In genomic region chr6:152566040-152566875, GRCh38 we compare ENCODE assay signal across 24 cellular contexts.
DNase-seq lines count a peak whose midpoint lies in the region; ATAC-seq, FAIRE-seq and TF ChIP-seq lines count a peak whose summit lies in the region.
"Had no signal": no experiment of that assay in that cellular context is flagged by ENCODE, and none has a peak within 500 bp of the region (broad histone marks: within the 10 kb centered on the region; RNA-seq: fewer than 3 reads in every experiment).

No MANE protein-coding gene starts in this region.

- H3K79me2 ChIP-seq in GM23248 (ENCODE audit: insufficient read depth) = no peaks in the 10 kb centered on the region
- no peaks in the 10 kb centered on the region for H3K79me2 ChIP-seq in SU-DHL-6 (ENCODE audit: insufficient read depth, low read length)

- H3K9me3 Mint-ChIP-seq in immature natural killer cell = no peaks in the 10 kb centered on the region

- H3K4me3 Mint-ChIP-seq in immature natural killer cell = peak overlapping the region in 4 of 5 donors; percentile 24 to 75 (median 64)

- H3K36me3 ChIP-seq in GM23248 (ENCODE audit: low read depth) (no peaks in the 10 kb centered on the region), SU-DHL-6 (ENCODE audit: low read length) (no peaks in the 10 kb centered on the region), brain microvascular endothelial cell (replicated peaks) (no peaks in the 10 kb centered on the region)
- H3K36me3 ChIP-seq: cardiac muscle cell, heart left ventricle, Peyer's patch had no signal

- no peak for TF ChIP-seq POLR2A in GM12891 (IDR thresholded peaks at IDR 0.05; ENCODE audit: low read depth, low read length)

- H3K4me1 Mint-ChIP-seq in immature natural killer cell = peaks cover 75 to 85% of the 10 kb centered on the region in 2 donors

- H3K9me2 ChIP-seq in GM23248 (ENCODE audit: insufficient read depth) = no peaks in the 10 kb centered on the region
- no peaks in the 10 kb centered on the region for H3K9me2 ChIP-seq in SU-DHL-6 (replicated peaks; ENCODE audit: insufficient read depth, low read length)

- no peak for FAIRE-seq in GM12891 (lab: Jason Lieb, UNC)
- FAIRE-seq: TTC549 had no signal

- intact Hi-C loops in sciatic nerve (cut with DNase I) = no loop called here

- H3K4me3 ChIP-seq in GM23248 (no peak overlapping the region), SU-DHL-6 (ENCODE audit: insufficient read depth, low read length, poor library complexity, severe bottlenecking) (no peak overlapping the region), brain microvascular endothelial cell (ENCODE audit: low read depth, low read length) (no peak overlapping the region)
- H3K4me3 ChIP-seq: cardiac muscle cell, heart left ventricle, Peyer's patch had no signal

- peak overlapping the region; percentile 38; the same call in 1 of the 2 replicates for H2AFZ ChIP-seq in GM23248
- peak overlapping the region; percentile 31 for H2AFZ ChIP-seq in SU-DHL-6 (ENCODE audit: low read depth, low read length, severe bottlenecking)

- peaks cover 0 to 5% (median 0%) of the 10 kb centered on the region in 3 donors for H3K27me3 Mint-ChIP-seq in immature natural killer cell (ENCODE audit: low read depth in 3 of 3)

- H3K27ac ChIP-seq in GM23248 (no peak overlapping the region), SU-DHL-6 (ENCODE audit: low read depth, low read length) (no peak overlapping the region), brain microvascular endothelial cell (no peak overlapping the region)
- H3K27ac ChIP-seq: C4-2B, cardiac muscle cell, Peyer's patch had no signal

- no peak overlapping the region for H3K9ac ChIP-seq in GM23248
- no peak overlapping the region for H3K9ac ChIP-seq in SU-DHL-6 (ENCODE audit: low read length)

- no peaks in the 10 kb centered on the region for H3K27me3 ChIP-seq in GM23248 (replicated peaks; ENCODE audit: insufficient read depth)
- no peaks in the 10 kb centered on the region for H3K27me3 ChIP-seq in SU-DHL-6 (ENCODE audit: low read length)
- H3K27me3 ChIP-seq in brain microvascular endothelial cell (replicated peaks) = no peaks in the 10 kb centered on the region
- H3K27me3 ChIP-seq: cardiac muscle cell, dorsolateral prefrontal cortex, heart left ventricle, Peyer's patch had no signal

- DNase-seq in GM23248 (no peak), immature natural killer cell (peak; percentile 29 to 66 (median 43)), sciatic nerve (ENCODE audit: low spot score) (no peak), brain microvascular endothelial cell (no peak), GM12891 (ENCODE audit: insufficient read length, low spot score) (no peak)
- no peak for DNase-seq in activated CD4-positive, alpha-beta T cell treated with anti-CD3 and anti-CD28 coated beads for 48 hours
- DNase-seq: activated naive CD4-positive, alpha-beta T cell treated with anti-CD3 and anti-CD28 coated beads, Interleukin-2, amount 50 U/mL, for 16 hours; anterior cingulate cortex; DMS 273 treated with DMSO at 0.1 percent for 48 hours; heart left ventricle; mesendoderm; NCI-H146; NCI-H510A; Peyer's patch; SIG-M5; stimulated activated CD4-positive, alpha-beta T cell treated with anti-CD3 and anti-CD28 coated beads, Interleukin-12 subunit alpha, Interleukin-12 subunit beta, amount 100 ng/mL, for 4 hours; stimulated activated CD4-positive, alpha-beta T cell treated with anti-CD3 and anti-CD28 coated beads, Interleukin-4, amount 100 ng/mL, for 24 hours; stimulated activated naive CD4-positive, alpha-beta T cell treated with Interleukin-2 at 50 U/mL for 16 hours had no signal

- 63 to 64% methylated on average over 7 of the region's 7 CpGs for WGBS in GM23248 (ENCODE audit: low coverage in 1 of 2, low lambda C conversion rate in 2 of 2, missing lambda C conversion rate in 2 of 2), 2 experiments

- no peaks in the 10 kb centered on the region for H3K36me3 Mint-ChIP-seq in immature natural killer cell

- TF ChIP-seq CTCF in SU-DHL-6 (IDR thresholded peaks at IDR 0.05; ENCODE audit: insufficient read depth, low read length, poor library complexity, severe bottlenecking) (no peak), brain microvascular endothelial cell (IDR thresholded peaks at IDR 0.05; ENCODE audit: low read depth, low read length, missing control alignments) (no peak)

- H3K4me2 ChIP-seq in GM23248 (ENCODE audit: unreplicated experiment) = no peak overlapping the region
- no peak overlapping the region for H3K4me2 ChIP-seq in SU-DHL-6 (ENCODE audit: low read depth, low read length, poor library complexity, severe bottlenecking)

- 0 out of 2 replicates have a peak, but pooled peaks cover 2% of the 10 kb centered on the region for H3K4me1 ChIP-seq in GM23248 (ENCODE audit: insufficient read depth)
- H3K4me1 ChIP-seq: Peyer's patch had no signal

- in situ Hi-C loops in GM23248 (cut with MboI) = no loop called here
- in situ Hi-C loops in brain microvascular endothelial cell (cut with HindIII; ENCODE audit: low pct_ligation_motif_present, low sequenced_read_pairs) = no loop called here

- H3K9me3 ChIP-seq in GM23248 (ENCODE audit: low read depth) = no peaks in the 10 kb centered on the region
- H3K9me3 ChIP-seq in SU-DHL-6 (ENCODE audit: insufficient read depth, low read length) = no peaks in the 10 kb centered on the region
- H3K9me3 ChIP-seq: Peyer's patch had no signal

- peak; percentile 70 for ATAC-seq in sciatic nerve
- ATAC-seq in GM19023 (IDR thresholded peaks at IDR 0.05; ENCODE audit: unreplicated experiment) = no peak
- ATAC-seq: heart left ventricle had no signal

- no peaks in the 10 kb centered on the region for H3F3A ChIP-seq in GM23248 (ENCODE audit: insufficient read depth)
- no peaks in the 10 kb centered on the region for H3F3A ChIP-seq in SU-DHL-6 (ENCODE audit: insufficient read depth)

- peak overlapping the region; percentile 83 to 95 (median 88) for H3K27ac Mint-ChIP-seq in immature natural killer cell

- no peaks in the 10 kb centered on the region for H4K20me1 ChIP-seq in GM23248 (ENCODE audit: insufficient read depth)
- no peaks in the 10 kb centered on the region for H4K20me1 ChIP-seq in SU-DHL-6 (ENCODE audit: low read depth, low read length)

TF ChIP-seq in GM12891, 5 proteins besides CTCF, POLR2A, EP300 and RAD21:
- TF ChIP-seq SPI1 (IDR thresholded peaks at IDR 0.05; ENCODE audit: low read depth, low read length) (no peak), TAF1 (IDR thresholded peaks at IDR 0.05; ENCODE audit: low read depth, low read length) (no peak), POLR2AphosphoS5 (IDR thresholded peaks at IDR 0.05; ENCODE audit: low read depth, low read length) (no peak), POU2F2 (IDR thresholded peaks at IDR 0.05; ENCODE audit: low read depth, low read length) (no peak), PAX5 (IDR thresholded peaks at IDR 0.05; ENCODE audit: insufficient read depth, low read length, severe bottlenecking) (no peak)

Comparison
In these comparisons a context has a peak if more than half of its experiments do, and no peak if none do; other contexts are left out.
1. DNase-seq: peak in immature natural killer cell (3 of 3); none in GM23248 (single experiment), sciatic nerve (single experiment), brain microvascular endothelial cell (single experiment), activated CD4-positive, alpha-beta T cell treated with anti-CD3 and anti-CD28 coated beads for 48 hours (single experiment) and GM12891 (single experiment).